12 cellular contexts compared by ENCODE assay signal in the genomic region with DNA sequence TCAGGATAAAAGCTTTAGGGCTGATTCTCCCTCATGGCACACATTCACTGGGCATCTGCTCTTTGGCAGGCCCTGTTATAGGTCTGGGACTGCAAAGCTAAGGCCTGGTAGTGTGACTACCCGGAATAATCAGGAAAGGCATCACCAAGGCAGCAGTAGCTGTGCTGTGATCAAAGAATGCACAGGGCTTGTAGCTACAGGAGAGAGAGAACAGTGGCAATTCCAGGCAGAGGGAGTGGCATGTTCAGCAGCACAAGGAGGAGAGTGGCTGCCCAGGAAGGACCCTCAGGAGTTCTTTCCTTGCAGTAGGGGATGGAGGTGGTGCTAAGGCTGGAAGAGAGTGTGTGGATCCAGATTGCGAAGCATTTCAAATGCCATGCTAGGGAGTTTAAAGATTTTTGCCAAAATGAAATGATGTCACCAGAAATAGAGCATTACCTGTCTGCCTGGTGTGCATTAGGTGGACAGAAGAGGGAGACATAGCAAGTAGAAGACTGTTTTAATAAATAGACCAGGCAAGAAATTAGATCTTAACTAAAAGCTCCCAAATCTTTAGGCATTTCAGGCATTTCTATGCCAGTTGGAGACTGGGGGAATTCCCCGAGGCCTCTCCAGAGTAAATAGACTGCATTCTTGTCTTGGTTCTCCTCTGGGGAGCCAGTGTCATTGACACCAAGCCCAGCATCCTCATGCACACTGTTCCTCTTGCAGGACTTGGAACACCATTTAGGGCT.
DNase-seq lines count a peak whose midpoint lies in the region; ATAC-seq, FAIRE-seq and TF ChIP-seq lines count a peak whose summit lies in the region.
"Had no signal": no experiment of that assay in that cellular context is flagged by ENCODE, and none has a peak within 500 bp of the region (broad histone marks: within the 10 kb centered on the region; RNA-seq: fewer than 3 reads in every experiment).

No MANE protein-coding gene starts in this region.

- H3K9me3 ChIP-seq in CD4-positive, alpha-beta T cell (ENCODE audit: control insufficient read depth, low read length) = no peaks in the 10 kb centered on the region
- H3K9me3 ChIP-seq in right lobe of liver = no peaks in the 10 kb centered on the region
- H3K9me3 ChIP-seq: ovary had no signal

- CTCF ChIA-PET in CD4-positive, alpha-beta T cell (lab: Charles Lee) = interaction anchor here (1.9 kb wide), 1 partner anchor 247 kb away, joined by 8 read pairs; no protein-coding TSS in a partner anchor

- no peak for DNase-seq in CD4-positive, alpha-beta T cell
- DNase-seq in bronchial epithelial cell (ENCODE audit: low read depth) = peak; percentile 62
- DNase-seq in right lobe of liver = no peak
- DNase-seq in omental fat pad (ENCODE audit: low spot score) = no peak
- DNase-seq: activated CD4-positive, alpha-beta T cell treated with anti-CD3 and anti-CD28 coated beads, Interleukin-2, amount 10 ng/mL, durations not matched to agents 7 days and 5 days; NCI-H2171; ovary had no signal

- H3K27me3 ChIP-seq in CD4-positive, alpha-beta T cell (ENCODE audit: control insufficient read depth, insufficient read depth, low read length) = no peaks in the 10 kb centered on the region
- H3K27me3 ChIP-seq in bronchial epithelial cell (ENCODE audit: control insufficient read depth, insufficient read depth, low read length) (no peaks in the 10 kb centered on the region), right lobe of liver (no peaks in the 10 kb centered on the region)
- H3K27me3 ChIP-seq: ovary had no signal

- no peak for ATAC-seq in CD4-positive, alpha-beta T cell (ENCODE audit: poor library complexity)
- ATAC-seq in right lobe of liver (peak in 3 of 4 donors; percentile 11 to 53 (median 24)), HG03520 (IDR thresholded peaks at IDR 0.05; ENCODE audit: unreplicated experiment) (no peak), GM18861 (IDR thresholded peaks at IDR 0.05; ENCODE audit: unreplicated experiment) (no peak), omental fat pad (ENCODE audit: low FRiP score) (no peak), GM18858 (IDR thresholded peaks at IDR 0.05; ENCODE audit: unreplicated experiment) (no peak)

- no peaks in the 10 kb centered on the region for H3K9me3 Mint-ChIP-seq in CD4-positive, alpha-beta T cell
- no peaks in the 10 kb centered on the region for H3K9me3 Mint-ChIP-seq in IgD-negative memory B cell
- H3K9me3 Mint-ChIP-seq: activated CD4-positive, alpha-beta T cell treated with anti-CD3 and anti-CD28 coated beads, Interleukin-2, amount 10 ng/mL, durations not matched to agents 7 days and 5 days had no signal

- H3K4me3 ChIP-seq in bronchial epithelial cell (ENCODE audit: low read depth, low read length) (no peak overlapping the region), right lobe of liver (no peak overlapping the region)
- H3K4me3 ChIP-seq: ovary had no signal

- peaks cover 0 to 18% (median 6%) of the 10 kb centered on the region in 4 donors for H3K4me1 ChIP-seq in right lobe of liver

- H3K36me3 Mint-ChIP-seq in CD4-positive, alpha-beta T cell (ENCODE audit: low read depth) = peaks cover 87% of the 10 kb centered on the region
- peaks cover 3% of the 10 kb centered on the region for H3K36me3 Mint-ChIP-seq in IgD-negative memory B cell

- intact Hi-C loops in CD4-positive, alpha-beta T cell (cut with DNase I, micrococcal nuclease) = loop anchor here (5.0 kb wide), 1 partner anchor 250 kb away; no protein-coding TSS in a partner anchor
- intact Hi-C loops in right lobe of liver (cut with DNase I) = loop anchor here in 1 of 2 donors (10.0 kb wide), 1 partner anchor 242 kb away; no protein-coding TSS in a partner anchor

- H3K36me3 ChIP-seq in bronchial epithelial cell (ENCODE audit: control insufficient read depth, insufficient read depth, low read length) (peaks cover 24% of the 10 kb centered on the region), right lobe of liver (peaks cover 0 to 15% (median 2%) of the 10 kb centered on the region in 4 donors)
- H3K36me3 ChIP-seq: ovary had no signal

- H3K4me1 Mint-ChIP-seq in CD4-positive, alpha-beta T cell (ENCODE audit: low read depth) = no peaks in the 10 kb centered on the region
- peaks cover 0 to 4% (median 0%) of the 10 kb centered on the region in 3 donors for H3K4me1 Mint-ChIP-seq in IgD-negative memory B cell
- H3K4me1 Mint-ChIP-seq: activated CD4-positive, alpha-beta T cell treated with anti-CD3 and anti-CD28 coated beads, Interleukin-2, amount 10 ng/mL, durations not matched to agents 7 days and 5 days had no signal

- FAIRE-seq in bronchial epithelial cell (lab: Jason Lieb, UNC) = no peak
- FAIRE-seq: endometrium had no signal

- no peak for TF ChIP-seq CTCF in CD4-positive, alpha-beta T cell (IDR thresholded peaks at IDR 0.05)
- peak; percentile 34 for TF ChIP-seq CTCF in bronchial epithelial cell (IDR thresholded peaks at IDR 0.05; ENCODE audit: insufficient read depth, low read length, severe bottlenecking)
- peak; percentile 41 to 54 (median 48) for TF ChIP-seq CTCF in right lobe of liver (IDR thresholded peaks at IDR 0.05)
- TF ChIP-seq CTCF in omental fat pad (IDR thresholded peaks at IDR 0.05) = no peak

- WGBS in right lobe of liver (ENCODE audit: insufficient coverage, low coverage, low lambda C conversion rate, missing lambda C conversion rate) = 32% methylated on average over 3 of the region's 3 CpGs

- POLR2A ChIA-PET in CD4-positive, alpha-beta T cell (lab: Charles Lee) = no interaction called here

- H3K27ac ChIP-seq in CD4-positive, alpha-beta T cell (ENCODE audit: low read depth, low read length) = no peak overlapping the region
- H3K27ac ChIP-seq in right lobe of liver = peak overlapping the region in 2 of 3 donors; percentile 22 to 38
- H3K27ac ChIP-seq: ovary had no signal

- H3K27me3 Mint-ChIP-seq in CD4-positive, alpha-beta T cell = no peaks in the 10 kb centered on the region
- H3K27me3 Mint-ChIP-seq in IgD-negative memory B cell = no peaks in the 10 kb centered on the region
- H3K27me3 Mint-ChIP-seq: activated CD4-positive, alpha-beta T cell treated with anti-CD3 and anti-CD28 coated beads, Interleukin-2, amount 10 ng/mL, durations not matched to agents 7 days and 5 days had no signal

- H3K27ac Mint-ChIP-seq in CD4-positive, alpha-beta T cell = peak overlapping the region; percentile 55
- H3K27ac Mint-ChIP-seq in IgD-negative memory B cell = peak overlapping the region in 2 of 3 donors; percentile 56 to 80
- H3K27ac Mint-ChIP-seq: activated CD4-positive, alpha-beta T cell treated with anti-CD3 and anti-CD28 coated beads, Interleukin-2, amount 10 ng/mL, durations not matched to agents 7 days and 5 days had no signal

- no peak for TF ChIP-seq POLR2A in right lobe of liver (IDR thresholded peaks at IDR 0.05)

- H3K4me3 Mint-ChIP-seq in CD4-positive, alpha-beta T cell = no peak overlapping the region
- no peak overlapping the region for H3K4me3 Mint-ChIP-seq in IgD-negative memory B cell
- H3K4me3 Mint-ChIP-seq: activated CD4-positive, alpha-beta T cell treated with anti-CD3 and anti-CD28 coated beads, Interleukin-2, amount 10 ng/mL, durations not matched to agents 7 days and 5 days had no signal

Comparison
In these comparisons a context has a peak if more than half of its experiments do, and no peak if none do; other contexts are left out.
1. ATAC-seq: peak in right lobe of liver (3 of 4); none in CD4-positive, alpha-beta T cell (single experiment), HG03520 (single experiment), GM18861 (single experiment), omental fat pad (single experiment) and GM18858 (single experiment).
2. CTCF ChIP-seq: peak in bronchial epithelial cell (single experiment) and right lobe of liver (4 of 4); none in CD4-positive, alpha-beta T cell (single experiment) and omental fat pad (0 of 3).